8 cellular contexts compared by ENCODE assay signal in genomic region chr10:119608316-119609155, GRCh38. TPM values are rescaled to one million over a fixed set of nuclear protein-coding genes. Genes with fewer than 3 reads are reported as not detected.
DNase-seq lines count a peak whose midpoint lies in the region; ATAC-seq and TF ChIP-seq lines count a peak whose summit lies in the region.

No MANE protein-coding gene starts in this region.

- DNase-seq in Caki2 (ENCODE audit: low read depth) = peak; percentile 28
- DNase-seq in HT1080 (ENCODE audit: low read depth) = peak; percentile 38
- DNase-seq in activated CD4-positive, alpha-beta T cell treated with anti-CD3 and anti-CD28 coated beads, Interleukin-2, amount 10 ng/mL, durations not matched to agents 7 days and 5 days = peak; percentile 18
- peak; percentile 63 for DNase-seq in epithelial cell of esophagus (ENCODE audit: low read depth)
- peak in 5 of 10 donors; percentile 11 to 64 (median 14) for DNase-seq in naive thymus-derived CD8-positive, alpha-beta T cell
- DNase-seq in uterus = peak; percentile 27 to 37

- H3K27me3 Mint-ChIP-seq in activated CD4-positive, alpha-beta T cell treated with anti-CD3 and anti-CD28 coated beads, Interleukin-2, amount 10 ng/mL, durations not matched to agents 7 days and 5 days = peaks cover 3% of the 10 kb centered on the region
- H3K27me3 Mint-ChIP-seq in naive thymus-derived CD8-positive, alpha-beta T cell = peaks cover 0 to 9% (median 0%) of the 10 kb centered on the region in 5 donors

- no peaks in the 10 kb centered on the region for H3K9me3 ChIP-seq in uterus

- H3K9me3 Mint-ChIP-seq in activated CD4-positive, alpha-beta T cell treated with anti-CD3 and anti-CD28 coated beads, Interleukin-2, amount 10 ng/mL, durations not matched to agents 7 days and 5 days = peaks cover 6% of the 10 kb centered on the region
- H3K9me3 Mint-ChIP-seq in naive thymus-derived CD8-positive, alpha-beta T cell = peaks cover 0 to 4% (median 0%) of the 10 kb centered on the region in 9 donors

- H3K4me1 Mint-ChIP-seq in activated CD4-positive, alpha-beta T cell treated with anti-CD3 and anti-CD28 coated beads, Interleukin-2, amount 10 ng/mL, durations not matched to agents 7 days and 5 days = peaks cover 4% of the 10 kb centered on the region
- H3K4me1 Mint-ChIP-seq in naive thymus-derived CD8-positive, alpha-beta T cell = peaks cover 6 to 14% (median 8%) of the 10 kb centered on the region in 4 donors

- in situ Hi-C loops in Caki2 (cut with HindIII; ENCODE audit: low pct_unique_long_range_greater_than_20kb, low sequenced_read_pairs) = no loop called here

- H3K27me3 ChIP-seq in uterus = no peaks in the 10 kb centered on the region

- CTCF ChIA-PET in activated CD4-positive, alpha-beta T cell treated with anti-CD3 and anti-CD28 coated beads, Interleukin-2, amount 10 ng/mL, durations not matched to agents 7 days and 5 days (lab: Charles Lee) = interaction anchor here (1.0 kb wide), 2 partner anchors 36 to 142 kb away, joined by 3 read pairs; no protein-coding TSS in a partner anchor

- H3K27ac Mint-ChIP-seq in activated CD4-positive, alpha-beta T cell treated with anti-CD3 and anti-CD28 coated beads, Interleukin-2, amount 10 ng/mL, durations not matched to agents 7 days and 5 days = no peak overlapping the region
- H3K27ac Mint-ChIP-seq in naive thymus-derived CD8-positive, alpha-beta T cell = peak overlapping the region in 4 of 10 donors; percentile 57 to 71 (median 64)

- H3K27ac ChIP-seq in uterus = no peak overlapping the region

- POLR2A ChIA-PET in activated CD4-positive, alpha-beta T cell treated with anti-CD3 and anti-CD28 coated beads, Interleukin-2, amount 10 ng/mL, durations not matched to agents 7 days and 5 days (lab: Charles Lee) = no interaction called here
- POLR2A ChIA-PET in naive thymus-derived CD8-positive, alpha-beta T cell (lab: Charles Lee) = interaction anchor here (0.9 kb wide), 1 partner anchor 44 kb away, joined by 3 read pairs; no protein-coding TSS in a partner anchor

- peak; percentile 48 to 65 for ATAC-seq in naive thymus-derived CD8-positive, alpha-beta T cell
- ATAC-seq in HG02970 (IDR thresholded peaks at IDR 0.05; ENCODE audit: low FRiP score, unreplicated experiment) (no peak), GM19463 (IDR thresholded peaks at IDR 0.05; ENCODE audit: unreplicated experiment) (no peak)

- no peak for TF ChIP-seq POLR2A in uterus (IDR thresholded peaks at IDR 0.05)

- intact Hi-C loops in uterus (cut with DNase I; ENCODE audit: low total_unique reads) = no loop called here

- H3K4me1 ChIP-seq in uterus = no peaks in the 10 kb centered on the region

- H3K36me3 ChIP-seq in uterus = no peaks in the 10 kb centered on the region

- no peaks in the 10 kb centered on the region for H3K36me3 Mint-ChIP-seq in activated CD4-positive, alpha-beta T cell treated with anti-CD3 and anti-CD28 coated beads, Interleukin-2, amount 10 ng/mL, durations not matched to agents 7 days and 5 days (ENCODE audit: low read depth)
- peaks cover 0 to 4% (median 0%) of the 10 kb centered on the region in 3 donors for H3K36me3 Mint-ChIP-seq in naive thymus-derived CD8-positive, alpha-beta T cell

- no peak overlapping the region for H3K4me3 ChIP-seq in epithelial cell of esophagus (ENCODE audit: low read length)
- H3K4me3 ChIP-seq in uterus = no peak overlapping the region

- H3K4me3 Mint-ChIP-seq in activated CD4-positive, alpha-beta T cell treated with anti-CD3 and anti-CD28 coated beads, Interleukin-2, amount 10 ng/mL, durations not matched to agents 7 days and 5 days = no peak overlapping the region
- H3K4me3 Mint-ChIP-seq in naive thymus-derived CD8-positive, alpha-beta T cell = peak overlapping the region in 7 of 10 donors; percentile 22 to 55 (median 46)

- TF ChIP-seq CTCF in epithelial cell of esophagus (IDR thresholded peaks at IDR 0.05; ENCODE audit: insufficient read depth, low read depth, low read length, missing control alignments) (peak; percentile 91), uterus (IDR thresholded peaks at IDR 0.05) (peak; percentile 64 to 75 (median 66))

RNA-seq across cellular contexts. Expression of gene TIAL1, which starts 11.8 kb away (rescaled TPM):
- total RNA-seq in Caki2 (2014; rRNA removed; shearing (Covaris generic); ENCODE audit: low replicate concordance) = 25.3 and 75.8 TPM in 2 replicates
- 39.2 and 65.4 TPM in 2 replicates for total RNA-seq in HT1080 (2014; rRNA removed; shearing (Covaris generic))
- 113 and 128 TPM in 2 replicates for polyA plus RNA-seq in HT1080 (2015; cell fraction: cytosol; rRNA removed)
- 332 TPM in 2 replicates for polyA plus RNA-seq in HT1080 (2015; cell fraction: nucleus; rRNA removed)
- 100 to 1,000 TPM; 166 to 174 TPM for total RNA-seq in activated CD4-positive, alpha-beta T cell treated with anti-CD3 and anti-CD28 coated beads, Interleukin-2, amount 10 ng/mL, durations not matched to agents 7 days and 5 days
- total RNA-seq in naive thymus-derived CD8-positive, alpha-beta T cell = 100 to 1,000 TPM; 215 to 224 TPM
- 10 to 100 TPM in 1 of 3 donors, 1 to 10 TPM in 2; 9.3 to 12.9 (median 9.4) TPM for polyA plus RNA-seq in naive thymus-derived CD8-positive, alpha-beta T cell
- total RNA-seq in uterus = 100 to 1,000 TPM in 3 of 4 donors, 10 to 100 TPM in 1; 31.8 to 177 (median 143) TPM

RNA-seq across cellular contexts. Expression of gene BAG3, which starts 42.6 kb away (rescaled TPM):
- total RNA-seq in Caki2 (2014; rRNA removed; shearing (Covaris generic); ENCODE audit: low replicate concordance) = 10.9 and 18.5 TPM in 2 replicates
- total RNA-seq in HT1080 (2014; rRNA removed; shearing (Covaris generic)) = 30.5 and 46.2 TPM in 2 replicates
- 76.3 and 89.3 TPM in 2 replicates for polyA plus RNA-seq in HT1080 (2015; cell fraction: cytosol; rRNA removed)
- polyA plus RNA-seq in HT1080 (2015; cell fraction: nucleus; rRNA removed) = 126 and 141 TPM in 2 replicates
- 10 to 100 TPM; 27.1 to 27.6 TPM for total RNA-seq in activated CD4-positive, alpha-beta T cell treated with anti-CD3 and anti-CD28 coated beads, Interleukin-2, amount 10 ng/mL, durations not matched to agents 7 days and 5 days
- 10 to 100 TPM; 14.4 to 17.8 TPM for total RNA-seq in naive thymus-derived CD8-positive, alpha-beta T cell
- polyA plus RNA-seq in naive thymus-derived CD8-positive, alpha-beta T cell = 10 to 100 TPM in 2 of 3 donors, 1 to 10 TPM in 1; 5.1 to 26.5 (median 12.5) TPM
- total RNA-seq in uterus = 10 to 100 TPM in 3 of 4 donors, 1 to 10 TPM in 1; 6.6 to 44.1 (median 22.4) TPM

Comparison
In these comparisons a context has a peak if more than half of its experiments do, and no peak if none do; other contexts are left out.
1. ATAC-seq: peak in naive thymus-derived CD8-positive, alpha-beta T cell (2 of 2); none in HG02970 (single experiment) and GM19463 (single experiment).